14 cellular contexts compared by ENCODE assay signal in the genomic region with DNA sequence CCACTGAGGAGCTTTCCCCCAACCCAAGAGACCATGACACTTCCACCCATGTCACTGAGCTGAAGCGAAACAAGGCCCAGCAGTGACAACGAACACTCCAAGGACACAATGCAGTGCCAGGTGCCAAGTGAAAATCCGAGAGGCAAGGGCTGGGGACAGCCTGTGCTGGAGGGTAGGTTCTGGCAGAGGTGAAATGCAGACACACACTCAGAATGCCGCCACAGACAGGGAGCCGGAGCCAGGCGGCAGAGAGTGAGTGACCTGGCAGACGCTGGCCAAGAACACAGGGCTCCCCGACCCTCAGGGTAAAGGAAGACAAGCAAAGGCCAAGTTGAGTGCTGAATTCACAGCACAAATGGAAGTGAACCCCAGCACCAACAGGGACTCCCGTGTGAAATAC.
DNase-seq lines count a peak whose midpoint lies in the region; ATAC-seq and TF ChIP-seq lines count a peak whose summit lies in the region.
"Had no signal": no experiment of that assay in that cellular context is flagged by ENCODE, and none has a peak within 500 bp of the region (broad histone marks: within the 10 kb centered on the region; RNA-seq: fewer than 3 reads in every experiment).

No MANE protein-coding gene starts in this region.

- no peak overlapping the region for H3K4me2 ChIP-seq in SK-N-SH

- H2AFZ ChIP-seq in SK-N-SH (ENCODE audit: low read depth): no peak overlapping the region

- peaks cover 22% of the 10 kb centered on the region for H3K36me3 Mint-ChIP-seq in activated CD4-positive, alpha-beta T cell treated with anti-CD3 and anti-CD28 coated beads, Interleukin-2, amount 10 ng/mL, durations not matched to agents 24 days and 14 days (ENCODE audit: low read depth)
- H3K36me3 Mint-ChIP-seq: IgD-negative memory B cell had no signal

- no peaks in the 10 kb centered on the region for H4K20me1 ChIP-seq in SK-N-SH (ENCODE audit: insufficient read depth)

- 94% methylated on average over 9 of the region's 9 CpGs for WGBS in SK-N-SH (ENCODE audit: low lambda C conversion rate)

- no peak for DNase-seq in activated CD4-positive, alpha-beta T cell treated with anti-CD3 and anti-CD28 coated beads, Interleukin-2, amount 10 ng/mL, durations not matched to agents 24 days and 14 days
- no peak for DNase-seq in activated CD4-positive, alpha-beta T cell treated with anti-CD3 and anti-CD28 coated beads for 1 hour
- DNase-seq in caudate nucleus (lab: John Stamatoyannopoulos, UW): peak in 1 of 61 donors; percentile 32
- DNase-seq in thoracic aorta (ENCODE audit: low spot score): no peak
- DNase-seq in SK-N-SH: no peak
- DNase-seq: activated CD4-positive, CD25-positive, alpha-beta regulatory T cell; DMS153; NCI-H82; stimulated activated CD4-positive, alpha-beta T cell treated with anti-CD3 and anti-CD28 coated beads, Interleukin-4, amount 100 ng/mL, for 4 hours had no signal

- H3K9me3 ChIP-seq in mucosa of stomach (ENCODE audit: control insufficient read depth, low read length) (no peaks in the 10 kb centered on the region), thoracic aorta (no peaks in the 10 kb centered on the region), SK-N-SH (no peaks in the 10 kb centered on the region)

- peaks cover 89% of the 10 kb centered on the region for H3K4me1 Mint-ChIP-seq in activated CD4-positive, alpha-beta T cell treated with anti-CD3 and anti-CD28 coated beads, Interleukin-2, amount 10 ng/mL, durations not matched to agents 24 days and 14 days

- TF ChIP-seq RAD21 in SK-N-SH (IDR thresholded peaks at IDR 0.05; ENCODE audit: low read length): no peak

- H3K4me3 ChIP-seq in mucosa of stomach (ENCODE audit: low read length): no peak overlapping the region
- no peak overlapping the region for H3K4me3 ChIP-seq in thoracic aorta
- no peak overlapping the region for H3K4me3 ChIP-seq in SK-N-SH (ENCODE audit: low read depth in 2 of 2, low read length in 1 of 2)

- no peak for ATAC-seq in thoracic aorta (ENCODE audit: insufficient number of reproducible peaks, low FRiP score, low read depth)
- ATAC-seq in GM21381 (IDR thresholded peaks at IDR 0.05; ENCODE audit: unreplicated experiment): no peak
- no peak for ATAC-seq in HG03139 (IDR thresholded peaks at IDR 0.05; ENCODE audit: unreplicated experiment)
- ATAC-seq: left lobe of liver had no signal

- no peak for TF ChIP-seq CTCF in thoracic aorta (IDR thresholded peaks at IDR 0.05)
- no peak for TF ChIP-seq CTCF in SK-N-SH (IDR thresholded peaks at IDR 0.05)

- H3K27me3 Mint-ChIP-seq in activated CD4-positive, alpha-beta T cell treated with anti-CD3 and anti-CD28 coated beads, Interleukin-2, amount 10 ng/mL, durations not matched to agents 24 days and 14 days: no peaks in the 10 kb centered on the region
- H3K27me3 Mint-ChIP-seq: IgD-negative memory B cell had no signal

- no peaks in the 10 kb centered on the region for H3K9me3 Mint-ChIP-seq in activated CD4-positive, alpha-beta T cell treated with anti-CD3 and anti-CD28 coated beads, Interleukin-2, amount 10 ng/mL, durations not matched to agents 24 days and 14 days
- H3K9me3 Mint-ChIP-seq: IgD-negative memory B cell had no signal

- CTCF ChIA-PET in SK-N-SH (lab: Yijun Ruan, JAX): interaction anchor here (1.6 to 7.0 kb wide), 3 partner anchors 12 to 167 kb away, joined by 3 to 82 read pairs (median 13); no protein-coding TSS in a partner anchor

- intact Hi-C loops in activated CD4-positive, alpha-beta T cell treated with anti-CD3 and anti-CD28 coated beads, Interleukin-2, amount 10 ng/mL, durations not matched to agents 24 days and 14 days (cut with micrococcal nuclease): no loop called here

- H3K27ac ChIP-seq in caudate nucleus (ENCODE audit: low read depth, low read length) (peak overlapping the region; percentile 45), thoracic aorta (peak overlapping the region; percentile 73 to 80), SK-N-SH (ENCODE audit: low read depth in 2 of 2, low read length in 1 of 2) (no peak overlapping the region; a peak in 1 of 4 replicates)

- H3K4me3 Mint-ChIP-seq in activated CD4-positive, alpha-beta T cell treated with anti-CD3 and anti-CD28 coated beads, Interleukin-2, amount 10 ng/mL, durations not matched to agents 24 days and 14 days: no peak overlapping the region

- H3K9me2 ChIP-seq in SK-N-SH: no peaks in the 10 kb centered on the region

- H3K9ac ChIP-seq in mucosa of stomach (ENCODE audit: low read length) (peak overlapping the region; percentile 4), SK-N-SH (no peak overlapping the region)

- H3K27me3 ChIP-seq in mucosa of stomach (ENCODE audit: control insufficient read depth, insufficient read depth, low read length) (no peaks in the 10 kb centered on the region), thoracic aorta (replicated peaks; ENCODE audit: insufficient read depth) (no peaks in the 10 kb centered on the region), SK-N-SH (ENCODE audit: insufficient read depth) (no peaks in the 10 kb centered on the region)

- H3F3A ChIP-seq in SK-N-SH (replicated peaks; ENCODE audit: insufficient read depth): no peaks in the 10 kb centered on the region

- H3K36me3 ChIP-seq in mucosa of stomach (ENCODE audit: control insufficient read depth, insufficient read depth, low read length) (no peaks in the 10 kb centered on the region), thoracic aorta (no peaks in the 10 kb centered on the region), SK-N-SH (replicated peaks in 1 of 2; ENCODE audit: control insufficient read depth in 1 of 2, insufficient read depth in 2 of 2, low read length in 1 of 2) (peaks cover 0 to 1% of the 10 kb centered on the region in 2 experiments)

- POLR2A ChIA-PET in SK-N-SH (lab: Yijun Ruan, JAX): no interaction called here

- peaks cover 63% of the 10 kb centered on the region for H3K4me1 ChIP-seq in mucosa of stomach (ENCODE audit: control insufficient read depth, insufficient read depth, low read length)
- peaks cover 34 to 66% of the 10 kb centered on the region in 2 donors for H3K4me1 ChIP-seq in thoracic aorta (ENCODE audit: control insufficient read depth in 1 of 2, low read depth in 2 of 2)
- H3K4me1 ChIP-seq in SK-N-SH (ENCODE audit: control insufficient read depth in 1 of 2, insufficient read depth in 2 of 2, low read depth in 1 of 2, low read length in 1 of 2): peaks cover 0 to 13% of the 10 kb centered on the region in 2 experiments; a peak in 2 of 4 replicates

- H3K79me2 ChIP-seq in SK-N-SH (ENCODE audit: insufficient read depth): no peaks in the 10 kb centered on the region

- peak overlapping the region; percentile 99 for H3K27ac Mint-ChIP-seq in activated CD4-positive, alpha-beta T cell treated with anti-CD3 and anti-CD28 coated beads, Interleukin-2, amount 10 ng/mL, durations not matched to agents 24 days and 14 days

- TF ChIP-seq EP300 in SK-N-SH (IDR thresholded peaks at IDR 0.05; ENCODE audit: borderline replicate concordance in 1 of 2, low read depth in 1 of 2, low read length in 1 of 2): no peak

TF ChIP-seq in SK-N-SH, 30 proteins besides CTCF, POLR2A, EP300 and RAD21:
- TF ChIP-seq FOXM1 (IDR thresholded peaks at IDR 0.05; ENCODE audit: low read depth): no peak
- no peak for TF ChIP-seq TCF12 (IDR thresholded peaks at IDR 0.05)
- TF ChIP-seq RXRA (IDR thresholded peaks at IDR 0.05; ENCODE audit: borderline replicate concordance, low read depth): no peak
- TF ChIP-seq, protein P1, sequence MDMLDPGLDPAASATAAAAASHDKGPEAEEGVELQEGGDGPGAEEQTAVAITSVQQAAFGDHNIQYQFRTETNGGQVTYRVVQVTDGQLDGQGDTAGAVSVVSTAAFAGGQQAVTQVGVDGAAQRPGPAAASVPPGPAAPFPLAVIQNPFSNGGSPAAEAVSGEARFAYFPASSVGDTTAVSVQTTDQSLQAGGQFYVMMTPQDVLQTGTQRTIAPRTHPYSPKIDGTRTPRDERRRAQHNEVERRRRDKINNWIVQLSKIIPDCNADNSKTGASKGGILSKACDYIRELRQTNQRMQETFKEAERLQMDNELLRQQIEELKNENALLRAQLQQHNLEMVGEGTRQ (IDR thresholded peaks at IDR 0.05; ENCODE audit: borderline replicate concordance, low read depth, low read length): no peak
- TF ChIP-seq, protein P2, sequence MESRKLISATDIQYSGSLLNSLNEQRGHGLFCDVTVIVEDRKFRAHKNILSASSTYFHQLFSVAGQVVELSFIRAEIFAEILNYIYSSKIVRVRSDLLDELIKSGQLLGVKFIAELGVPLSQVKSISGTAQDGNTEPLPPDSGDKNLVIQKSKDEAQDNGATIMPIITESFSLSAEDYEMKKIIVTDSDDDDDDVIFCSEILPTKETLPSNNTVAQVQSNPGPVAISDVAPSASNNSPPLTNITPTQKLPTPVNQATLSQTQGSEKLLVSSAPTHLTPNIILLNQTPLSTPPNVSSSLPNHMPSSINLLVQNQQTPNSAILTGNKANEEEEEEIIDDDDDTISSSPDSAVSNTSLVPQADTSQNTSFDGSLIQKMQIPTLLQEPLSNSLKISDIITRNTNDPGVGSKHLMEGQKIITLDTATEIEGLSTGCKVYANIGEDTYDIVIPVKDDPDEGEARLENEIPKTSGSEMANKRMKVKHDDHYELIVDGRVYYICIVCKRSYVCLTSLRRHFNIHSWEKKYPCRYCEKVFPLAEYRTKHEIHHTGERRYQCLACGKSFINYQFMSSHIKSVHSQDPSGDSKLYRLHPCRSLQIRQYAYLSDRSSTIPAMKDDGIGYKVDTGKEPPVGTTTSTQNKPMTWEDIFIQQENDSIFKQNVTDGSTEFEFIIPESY (IDR thresholded peaks at IDR 0.05; ENCODE audit: borderline replicate concordance, low read depth): no peak
- TF ChIP-seq NRF1 (IDR thresholded peaks at IDR 0.05; ENCODE audit: low read depth, low read length): no peak
- TF ChIP-seq FOXJ3 (CRISPR knock-in tag; IDR thresholded peaks at IDR 0.05): no peak
- TF ChIP-seq, protein P3, sequence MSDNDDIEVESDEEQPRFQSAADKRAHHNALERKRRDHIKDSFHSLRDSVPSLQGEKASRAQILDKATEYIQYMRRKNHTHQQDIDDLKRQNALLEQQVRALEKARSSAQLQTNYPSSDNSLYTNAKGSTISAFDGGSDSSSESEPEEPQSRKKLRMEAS (IDR thresholded peaks at IDR 0.05; ENCODE audit: low read depth): no peak

Comparison
In these comparisons a context has a peak if more than half of its experiments do, and no peak if none do; other contexts are left out.
1. H3K27ac ChIP-seq: peak in caudate nucleus (single experiment) and thoracic aorta (2 of 2); none in SK-N-SH (0 of 2).